Comparison of ENCODE assay signal across 1 cellular context in genomic region chr11:76782526-76783293, GRCh38.
TF ChIP-seq lines count a peak whose summit lies in the region.

No MANE protein-coding gene starts in this region.

TF ChIP-seq in K562, 482 proteins besides CTCF, POLR2A, EP300 and RAD21 (continued from another document and continues in another):
- TF ChIP-seq, protein P1, sequence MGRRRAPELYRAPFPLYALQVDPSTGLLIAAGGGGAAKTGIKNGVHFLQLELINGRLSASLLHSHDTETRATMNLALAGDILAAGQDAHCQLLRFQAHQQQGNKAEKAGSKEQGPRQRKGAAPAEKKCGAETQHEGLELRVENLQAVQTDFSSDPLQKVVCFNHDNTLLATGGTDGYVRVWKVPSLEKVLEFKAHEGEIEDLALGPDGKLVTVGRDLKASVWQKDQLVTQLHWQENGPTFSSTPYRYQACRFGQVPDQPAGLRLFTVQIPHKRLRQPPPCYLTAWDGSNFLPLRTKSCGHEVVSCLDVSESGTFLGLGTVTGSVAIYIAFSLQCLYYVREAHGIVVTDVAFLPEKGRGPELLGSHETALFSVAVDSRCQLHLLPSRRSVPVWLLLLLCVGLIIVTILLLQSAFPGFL (CRISPR knock-in tag; IDR thresholded peaks at IDR 0.05), result no peak
- TF ChIP-seq NUFIP1 (IDR thresholded peaks at IDR 0.05; ENCODE audit: partially characterized antibody) (no peak), GABPB1 (CRISPR knock-in tag; IDR thresholded peaks at IDR 0.05) (0 out of 2 replicates have a peak, but pooled peaks have one; percentile 24), U2AF2 (optimal IDR thresholded peaks at IDR 0.05; ENCODE audit: low read depth, low read length) (no peak), ZFPM2 (CRISPR knock-in tag; IDR thresholded peaks at IDR 0.05) (no peak), MXD1 (CRISPR knock-in tag; IDR thresholded peaks at IDR 0.05; ENCODE audit: borderline replicate concordance, poor library complexity, severe bottlenecking) (no peak), BRCA1 (IDR thresholded peaks at IDR 0.05) (no peak), BRCA1 (CRISPR knock-in tag; IDR thresholded peaks at IDR 0.05) (no peak), GTF2B (IDR thresholded peaks at IDR 0.05; ENCODE audit: extremely low read depth, insufficient read length) (no peak), FOXO4 (CRISPR knock-in tag; IDR thresholded peaks at IDR 0.05) (no peak), MTF1 (CRISPR knock-in tag; IDR thresholded peaks at IDR 0.05; ENCODE audit: borderline replicate concordance) (no peak), SRF (CRISPR knock-in tag; IDR thresholded peaks at IDR 0.05) (no peak), SETDB1 (IDR thresholded peaks at IDR 0.05; ENCODE audit: low read length) (no peak), RNF219 (CRISPR knock-in tag; IDR thresholded peaks at IDR 0.05) (no peak), PHB2 (IDR thresholded peaks at IDR 0.05; ENCODE audit: low read depth) (no peak; the same call in 1 of the 2 replicates), ZBTB9 (CRISPR knock-in tag; IDR thresholded peaks at IDR 0.05) (no peak), ZNF384 (IDR thresholded peaks at IDR 0.05; ENCODE audit: low read depth, low read length) (peak; percentile 63), BRD9 (IDR thresholded peaks at IDR 0.05; ENCODE audit: low read depth, partially characterized antibody) (peak; percentile 51), HCFC1 (IDR thresholded peaks at IDR 0.05; ENCODE audit: low read depth, low read length) (peak; percentile 55; the same call in 1 of the 2 replicates), BACH1 (tag; IDR thresholded peaks at IDR 0.05) (no peak), TAF7 (tag; IDR thresholded peaks at IDR 0.05) (peak; percentile 51; the same call in 1 of the 2 replicates), YBX1 (IDR thresholded peaks at IDR 0.05) (no peak), HSF4 (CRISPR knock-in tag; IDR thresholded peaks at IDR 0.05; ENCODE audit: borderline replicate concordance) (no peak), NR1H2 (CRISPR knock-in tag; IDR thresholded peaks at IDR 0.05) (no peak), PCBP1 (IDR thresholded peaks at IDR 0.05; ENCODE audit: low read depth, low read length, poor library complexity, severe bottlenecking) (no peak), RBM25 (IDR thresholded peaks at IDR 0.05; ENCODE audit: low read depth, low read length, severe bottlenecking) (peak; percentile 11), ARNT (IDR thresholded peaks at IDR 0.05) (peak in 1 of 2 experiments; percentile 76; a peak in 1 of 4 replicates), ZNF589 (CRISPR knock-in tag; IDR thresholded peaks at IDR 0.05; ENCODE audit: low read depth) (no peak), ZNF778 (CRISPR knock-in tag; IDR thresholded peaks at IDR 0.05) (no peak), MBD2 (IDR thresholded peaks at IDR 0.05; ENCODE audit: borderline replicate concordance, low read depth) (no peak), ZNF277 (CRISPR knock-in tag; IDR thresholded peaks at IDR 0.05; ENCODE audit: borderline replicate concordance) (no peak), CBX1 (IDR thresholded peaks at IDR 0.05; ENCODE audit: low read depth) (no peak), DDX20 (tag; IDR thresholded peaks at IDR 0.05; ENCODE audit: low read depth) (no peak), E2F8 (IDR thresholded peaks at IDR 0.05; ENCODE audit: low read depth, partially characterized antibody) (peak; percentile 52), BDP1 (IDR thresholded peaks at IDR 0.05; ENCODE audit: insufficient read depth, insufficient read length) (no peak), CBFA2T3 (IDR thresholded peaks at IDR 0.05) (peak; percentile 62), TRIM24 (IDR thresholded peaks at IDR 0.05) (peak in 1 of 2 experiments; percentile 57; a peak in 2 of 4 replicates), COPS2 (conservative IDR thresholded peaks at IDR 0.05) (no peak)
- TF ChIP-seq, protein P2, sequence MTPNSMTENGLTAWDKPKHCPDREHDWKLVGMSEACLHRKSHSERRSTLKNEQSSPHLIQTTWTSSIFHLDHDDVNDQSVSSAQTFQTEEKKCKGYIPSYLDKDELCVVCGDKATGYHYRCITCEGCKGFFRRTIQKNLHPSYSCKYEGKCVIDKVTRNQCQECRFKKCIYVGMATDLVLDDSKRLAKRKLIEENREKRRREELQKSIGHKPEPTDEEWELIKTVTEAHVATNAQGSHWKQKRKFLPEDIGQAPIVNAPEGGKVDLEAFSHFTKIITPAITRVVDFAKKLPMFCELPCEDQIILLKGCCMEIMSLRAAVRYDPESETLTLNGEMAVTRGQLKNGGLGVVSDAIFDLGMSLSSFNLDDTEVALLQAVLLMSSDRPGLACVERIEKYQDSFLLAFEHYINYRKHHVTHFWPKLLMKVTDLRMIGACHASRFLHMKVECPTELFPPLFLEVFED (CRISPR knock-in tag; conservative IDR thresholded peaks at IDR 0.05), result 0 out of 2 replicates have a peak, but pooled peaks have one; percentile 49
- TF ChIP-seq, protein P3, sequence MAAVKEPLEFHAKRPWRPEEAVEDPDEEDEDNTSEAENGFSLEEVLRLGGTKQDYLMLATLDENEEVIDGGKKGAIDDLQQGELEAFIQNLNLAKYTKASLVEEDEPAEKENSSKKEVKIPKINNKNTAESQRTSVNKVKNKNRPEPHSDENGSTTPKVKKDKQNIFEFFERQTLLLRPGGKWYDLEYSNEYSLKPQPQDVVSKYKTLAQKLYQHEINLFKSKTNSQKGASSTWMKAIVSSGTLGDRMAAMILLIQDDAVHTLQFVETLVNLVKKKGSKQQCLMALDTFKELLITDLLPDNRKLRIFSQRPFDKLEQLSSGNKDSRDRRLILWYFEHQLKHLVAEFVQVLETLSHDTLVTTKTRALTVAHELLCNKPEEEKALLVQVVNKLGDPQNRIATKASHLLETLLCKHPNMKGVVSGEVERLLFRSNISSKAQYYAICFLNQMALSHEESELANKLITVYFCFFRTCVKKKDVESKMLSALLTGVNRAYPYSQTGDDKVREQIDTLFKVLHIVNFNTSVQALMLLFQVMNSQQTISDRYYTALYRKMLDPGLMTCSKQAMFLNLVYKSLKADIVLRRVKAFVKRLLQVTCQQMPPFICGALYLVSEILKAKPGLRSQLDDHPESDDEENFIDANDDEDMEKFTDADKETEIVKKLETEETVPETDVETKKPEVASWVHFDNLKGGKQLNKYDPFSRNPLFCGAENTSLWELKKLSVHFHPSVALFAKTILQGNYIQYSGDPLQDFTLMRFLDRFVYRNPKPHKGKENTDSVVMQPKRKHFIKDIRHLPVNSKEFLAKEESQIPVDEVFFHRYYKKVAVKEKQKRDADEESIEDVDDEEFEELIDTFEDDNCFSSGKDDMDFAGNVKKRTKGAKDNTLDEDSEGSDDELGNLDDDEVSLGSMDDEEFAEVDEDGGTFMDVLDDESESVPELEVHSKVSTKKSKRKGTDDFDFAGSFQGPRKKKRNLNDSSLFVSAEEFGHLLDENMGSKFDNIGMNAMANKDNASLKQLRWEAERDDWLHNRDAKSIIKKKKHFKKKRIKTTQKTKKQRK (IDR thresholded peaks at IDR 0.05; ENCODE audit: borderline replicate concordance, low read depth, low read length), result no peak
- TF ChIP-seq, protein P4, sequence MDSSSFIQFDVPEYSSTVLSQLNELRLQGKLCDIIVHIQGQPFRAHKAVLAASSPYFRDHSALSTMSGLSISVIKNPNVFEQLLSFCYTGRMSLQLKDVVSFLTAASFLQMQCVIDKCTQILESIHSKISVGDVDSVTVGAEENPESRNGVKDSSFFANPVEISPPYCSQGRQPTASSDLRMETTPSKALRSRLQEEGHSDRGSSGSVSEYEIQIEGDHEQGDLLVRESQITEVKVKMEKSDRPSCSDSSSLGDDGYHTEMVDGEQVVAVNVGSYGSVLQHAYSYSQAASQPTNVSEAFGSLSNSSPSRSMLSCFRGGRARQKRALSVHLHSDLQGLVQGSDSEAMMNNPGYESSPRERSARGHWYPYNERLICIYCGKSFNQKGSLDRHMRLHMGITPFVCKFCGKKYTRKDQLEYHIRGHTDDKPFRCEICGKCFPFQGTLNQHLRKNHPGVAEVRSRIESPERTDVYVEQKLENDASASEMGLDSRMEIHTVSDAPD (CRISPR knock-in tag; IDR thresholded peaks at IDR 0.05), result no peak
